In the genomic region with DNA sequence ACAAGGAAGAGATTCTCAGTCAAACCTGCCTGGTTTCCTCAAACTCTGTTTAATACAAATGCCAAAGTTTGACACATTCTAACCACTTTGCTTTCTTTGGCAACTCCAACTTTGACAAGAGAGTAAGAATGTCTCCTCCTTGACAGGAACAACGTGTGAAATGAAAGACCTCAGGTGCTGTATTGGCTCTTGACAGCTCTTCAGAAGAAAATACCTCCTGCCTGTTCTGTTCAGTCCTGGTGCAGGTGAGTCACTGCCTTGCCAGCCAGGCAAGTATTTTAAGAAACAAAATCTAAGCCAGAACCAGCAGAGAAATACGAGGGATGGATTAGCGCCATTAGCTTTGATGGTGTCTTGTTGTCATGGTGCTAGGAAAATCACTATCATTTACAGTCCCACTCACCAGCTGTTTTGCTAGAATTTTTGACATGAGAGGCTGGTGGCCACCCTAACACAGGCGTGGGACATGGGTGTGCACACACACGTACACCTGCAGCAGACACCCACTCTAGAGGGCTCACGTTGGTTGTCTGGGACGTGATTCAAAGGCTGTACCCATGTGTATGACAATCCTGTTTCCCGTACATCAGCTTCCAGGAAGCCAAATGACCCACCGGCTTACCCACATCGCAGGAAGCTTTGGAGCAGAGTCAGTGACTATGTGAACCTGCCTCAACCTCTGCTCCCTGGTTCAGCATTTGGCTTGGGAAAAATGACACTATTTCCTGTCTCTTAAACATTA, we compare ENCODE assay signal across 13 cellular contexts.
DNase-seq lines count a peak whose midpoint lies in the region; ATAC-seq, FAIRE-seq and TF ChIP-seq lines count a peak whose summit lies in the region.
"Had no signal": no experiment of that assay in that cellular context is flagged by ENCODE, and none has a peak within 500 bp of the region (broad histone marks: within the 10 kb centered on the region; RNA-seq: fewer than 3 reads in every experiment).

No MANE protein-coding gene starts in this region.

- no peak for TF ChIP-seq EP300 in K562 (IDR thresholded peaks at IDR 0.05; ENCODE audit: low read length)

- no peak overlapping the region for H3K4me3 ChIP-seq in K562
- H3K4me3 ChIP-seq: A549, SJSA1 had no signal

- no peak overlapping the region for H3K4me3 Mint-ChIP-seq in activated CD4-positive, alpha-beta T cell treated with anti-CD3 and anti-CD28 coated beads, Interleukin-2, amount 10 ng/mL, durations not matched to agents 7 days and 5 days
- H3K4me3 Mint-ChIP-seq in stimulated activated naive CD8-positive, alpha-beta T cell treated with anti-CD3 and anti-CD28 coated beads, Interleukin-15, amount 100 ng/mL, for 72 hours, result no peak overlapping the region
- H3K4me3 Mint-ChIP-seq: activated naive CD4-positive, alpha-beta T cell treated with anti-CD3 and anti-CD28 coated beads, Interleukin-2, amount 50 U/mL, for 24 hours had no signal

- in situ Hi-C loops in K562 (cut with MboI), result no loop called here

- no peak overlapping the region for H3K4me2 ChIP-seq in K562 (ENCODE audit: insufficient read depth, low read length)
- H3K4me2 ChIP-seq: A549 had no signal

- H3K27ac ChIP-seq in K562 (ENCODE audit: extremely low read depth, low read depth, low read length), result no peak overlapping the region
- H3K27ac ChIP-seq: A549, SJSA1 had no signal

- H3K36me3 ChIP-seq in K562 (ENCODE audit: control insufficient read depth, insufficient read depth, low read length), result no peaks in the 10 kb centered on the region
- H3K36me3 ChIP-seq: SJSA1 had no signal

- CTCF ChIA-PET in activated CD4-positive, alpha-beta T cell treated with anti-CD3 and anti-CD28 coated beads, Interleukin-2, amount 10 ng/mL, durations not matched to agents 7 days and 5 days (lab: Charles Lee), result interaction anchor here (1.4 to 4.3 kb wide), 4 partner anchors 10 to 574 kb away, joined by 4 to 19 read pairs (median 4); no protein-coding TSS in a partner anchor
- CTCF ChIA-PET in K562 (lab: Yijun Ruan, JAX; ENCODE audit: low intra/inter-chr PET ratio), result no interaction called here

- H3K4me1 ChIP-seq in K562 (replicated peaks in 1 of 2; ENCODE audit: control insufficient read depth in 2 of 2, insufficient read depth in 2 of 2, low read length in 2 of 2), result peaks cover 0 to 32% of the 10 kb centered on the region in 2 experiments; a peak in 4 of 5 replicates

- peak overlapping the region; percentile 66 for H2AFZ ChIP-seq in K562 (ENCODE audit: low read depth, low read length)

- H3K27me3 Mint-ChIP-seq in activated CD4-positive, alpha-beta T cell treated with anti-CD3 and anti-CD28 coated beads, Interleukin-2, amount 10 ng/mL, durations not matched to agents 7 days and 5 days, result no peaks in the 10 kb centered on the region
- peaks cover 4% of the 10 kb centered on the region for H3K27me3 Mint-ChIP-seq in stimulated activated naive CD8-positive, alpha-beta T cell treated with anti-CD3 and anti-CD28 coated beads, Interleukin-15, amount 100 ng/mL, for 72 hours
- H3K27me3 Mint-ChIP-seq: activated naive CD4-positive, alpha-beta T cell treated with anti-CD3 and anti-CD28 coated beads, Interleukin-2, amount 50 U/mL, for 24 hours had no signal

- intact Hi-C loops in K562 (cut with micrococcal nuclease), result no loop called here

- no peaks in the 10 kb centered on the region for H3K9me3 ChIP-seq in K562 (replicated peaks; ENCODE audit: control insufficient read depth, insufficient read depth, low read depth, low read length)
- H3K9me3 ChIP-seq: A549, SJSA1 had no signal

- WGBS in K562 (ENCODE audit: insufficient coverage, low coverage, missing lambda C conversion rate), result 63% methylated on average over 10 of the region's 10 CpGs

- no peaks in the 10 kb centered on the region for H4K20me1 ChIP-seq in K562 (replicated peaks; ENCODE audit: control insufficient read depth, insufficient read depth, low read length)

- no peaks in the 10 kb centered on the region; a peak in 1 of 5 replicates for H3K27me3 ChIP-seq in K562 (ENCODE audit: control insufficient read depth in 2 of 2, insufficient read depth in 2 of 2, low read length in 2 of 2)
- H3K27me3 ChIP-seq: SJSA1 had no signal

- peaks cover 46% of the 10 kb centered on the region for H3K4me1 Mint-ChIP-seq in activated CD4-positive, alpha-beta T cell treated with anti-CD3 and anti-CD28 coated beads, Interleukin-2, amount 10 ng/mL, durations not matched to agents 7 days and 5 days
- H3K4me1 Mint-ChIP-seq in stimulated activated naive CD8-positive, alpha-beta T cell treated with anti-CD3 and anti-CD28 coated beads, Interleukin-15, amount 100 ng/mL, for 72 hours, result peaks cover 48% of the 10 kb centered on the region
- H3K4me1 Mint-ChIP-seq: activated naive CD4-positive, alpha-beta T cell treated with anti-CD3 and anti-CD28 coated beads, Interleukin-2, amount 50 U/mL, for 24 hours had no signal

- no peaks in the 10 kb centered on the region for H3K9me1 ChIP-seq in K562 (ENCODE audit: control insufficient read depth, insufficient read depth, low read length)

- H3K9ac ChIP-seq in K562 (ENCODE audit: insufficient read depth in 1 of 2, low read depth in 2 of 2, low read length in 2 of 2), result no peak overlapping the region; a peak in 1 of 4 replicates

- no peak for TF ChIP-seq RAD21 in K562 (CRISPR knock-in tag; conservative IDR thresholded peaks at IDR 0.05 in 1 of 2, IDR thresholded peaks at IDR 0.05 in 1 of 2)

- no TSS peak for BruUV-seq in K562 (replicated peaks; lab: Mats Ljungman, UMichigan)

- H3K27ac Mint-ChIP-seq in activated CD4-positive, alpha-beta T cell treated with anti-CD3 and anti-CD28 coated beads, Interleukin-2, amount 10 ng/mL, durations not matched to agents 7 days and 5 days, result peak overlapping the region; percentile 46
- no peak overlapping the region for H3K27ac Mint-ChIP-seq in stimulated activated naive CD8-positive, alpha-beta T cell treated with anti-CD3 and anti-CD28 coated beads, Interleukin-15, amount 100 ng/mL, for 72 hours
- H3K27ac Mint-ChIP-seq: activated naive CD4-positive, alpha-beta T cell treated with anti-CD3 and anti-CD28 coated beads, Interleukin-2, amount 50 U/mL, for 24 hours had no signal

- peaks cover 3% of the 10 kb centered on the region for H3K36me3 Mint-ChIP-seq in activated CD4-positive, alpha-beta T cell treated with anti-CD3 and anti-CD28 coated beads, Interleukin-2, amount 10 ng/mL, durations not matched to agents 7 days and 5 days (ENCODE audit: low read depth)
- H3K36me3 Mint-ChIP-seq: activated naive CD4-positive, alpha-beta T cell treated with anti-CD3 and anti-CD28 coated beads, Interleukin-2, amount 50 U/mL, for 24 hours had no signal

- no peak for TF ChIP-seq POLR2A in K562 (conservative IDR thresholded peaks at IDR 0.05)

- H3K79me2 ChIP-seq in K562 (ENCODE audit: control insufficient read depth, insufficient read depth, low read length), result no peaks in the 10 kb centered on the region

- DNase-seq in activated CD4-positive, alpha-beta T cell treated with anti-CD3 and anti-CD28 coated beads, Interleukin-2, amount 10 ng/mL, durations not matched to agents 7 days and 5 days, result no peak
- no peak for DNase-seq in activated CD4-positive, alpha-beta T cell treated with anti-CD3 and anti-CD28 coated beads for 1 hour
- DNase-seq in K562 (ENCODE audit: extremely low read depth in 1 of 4, low spot score in 3 of 4) (no peak), iris pigment epithelial cell (ENCODE audit: low read depth) (peak; percentile 39), hepatic stellate cell (ENCODE audit: low spot score) (no peak), SHP77 (lab: John Stamatoyannopoulos, UW) (no peak)
- DNase-seq in stimulated activated naive CD8-positive, alpha-beta T cell treated with anti-CD3 and anti-CD28 coated beads, Interleukin-15, amount 100 ng/mL, for 72 hours, result no peak
- DNase-seq: NCI-H524 had no signal

- TF ChIP-seq CTCF in K562 (IDR thresholded peaks at IDR 0.05 in 2 of 3, conservative IDR thresholded peaks at IDR 0.05 in 1 of 3; ENCODE audit: insufficient read depth in 2 of 3, low read depth in 1 of 3, low read length in 3 of 3), result no peak

- peak; percentile 48 for FAIRE-seq in K562 (lab: Jason Lieb, UNC)
- FAIRE-seq: A549 had no signal

- no peaks in the 10 kb centered on the region for H3K9me3 Mint-ChIP-seq in activated CD4-positive, alpha-beta T cell treated with anti-CD3 and anti-CD28 coated beads, Interleukin-2, amount 10 ng/mL, durations not matched to agents 7 days and 5 days
- H3K9me3 Mint-ChIP-seq in stimulated activated naive CD8-positive, alpha-beta T cell treated with anti-CD3 and anti-CD28 coated beads, Interleukin-15, amount 100 ng/mL, for 72 hours, result no peaks in the 10 kb centered on the region
- H3K9me3 Mint-ChIP-seq: activated naive CD4-positive, alpha-beta T cell treated with anti-CD3 and anti-CD28 coated beads, Interleukin-2, amount 50 U/mL, for 24 hours had no signal

- ATAC-seq in K562, result no peak; the same call in 2 of the 3 replicates
- ATAC-seq in stimulated activated naive CD8-positive, alpha-beta T cell treated with anti-CD3 and anti-CD28 coated beads, Interleukin-15, amount 100 ng/mL, for 72 hours, result peak; percentile 19
- ATAC-seq in HG02885 (IDR thresholded peaks at IDR 0.05; ENCODE audit: poor library complexity, unreplicated experiment), result no peak
- ATAC-seq: A549; activated CD4-positive, CD25-positive, alpha-beta regulatory T cell treated with anti-CD3 and anti-CD28 coated beads, Interleukin-2, amount 50 U/mL, for 24 hours had no signal

- POLR2A ChIA-PET in activated CD4-positive, alpha-beta T cell treated with anti-CD3 and anti-CD28 coated beads, Interleukin-2, amount 10 ng/mL, durations not matched to agents 7 days and 5 days (lab: Charles Lee), result interaction anchor here (0.6 kb wide), 1 partner anchor 14 kb away, joined by 3 read pairs; no protein-coding TSS in a partner anchor
- POLR2A ChIA-PET in K562 (lab: Yijun Ruan, JAX), result interaction anchor here (1.2 to 1.8 kb wide), 2 partner anchors 8 to 11 kb away, joined by 5 to 6 read pairs; no protein-coding TSS in a partner anchor

TF ChIP-seq in K562, 482 proteins besides CTCF, POLR2A, EP300 and RAD21:
- TF ChIP-seq ZNF175 (CRISPR knock-in tag; IDR thresholded peaks at IDR 0.05; ENCODE audit: low read depth), result 0 out of 2 replicates have a peak, but pooled peaks have one; percentile 33
- TF ChIP-seq CGGBP1 (CRISPR knock-in tag; IDR thresholded peaks at IDR 0.05), result no peak
- no peak for TF ChIP-seq ESRRB (CRISPR knock-in tag; IDR thresholded peaks at IDR 0.05; ENCODE audit: borderline replicate concordance)
- TF ChIP-seq TEAD2 (tag; IDR thresholded peaks at IDR 0.05), result no peak
